ENCODE assay signal across 1 cellular context in the genomic region with DNA sequence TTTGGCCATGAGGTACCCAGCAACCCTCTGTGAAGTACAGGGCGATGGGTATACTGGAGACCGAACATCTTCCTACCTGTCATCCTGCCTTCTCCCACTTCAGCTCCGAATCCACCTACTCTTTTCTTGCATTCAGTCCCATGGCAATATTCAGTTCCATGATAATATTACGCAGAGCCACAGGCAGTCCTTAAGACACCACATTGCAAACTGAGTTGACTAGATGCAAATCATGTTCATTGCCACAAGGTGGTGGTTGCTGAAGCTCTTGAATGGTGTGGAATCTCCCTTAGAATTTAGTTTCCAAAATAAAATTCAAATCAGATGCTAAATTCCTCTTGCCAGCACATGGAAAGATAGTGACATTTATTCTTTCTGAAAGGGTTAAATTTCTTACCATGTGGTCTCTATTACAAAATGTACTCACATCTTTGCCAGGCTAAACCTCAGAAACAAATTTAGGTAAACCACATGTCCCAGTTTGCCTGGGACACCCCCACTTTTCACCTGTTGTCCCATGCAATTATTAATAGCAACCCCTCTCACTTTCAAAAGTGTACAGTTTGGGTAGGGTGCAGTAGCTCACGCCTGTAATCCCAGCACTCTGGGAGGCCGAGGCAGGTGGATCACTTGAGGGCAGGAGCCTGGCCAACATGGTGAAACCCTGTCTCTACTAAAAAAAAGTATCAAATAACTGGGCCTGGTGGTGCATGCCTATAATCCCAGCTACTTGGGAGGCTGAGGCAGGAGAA.
TF ChIP-seq lines count a peak whose summit lies in the region.

No MANE protein-coding gene starts in this region.

TF ChIP-seq in GM23338, 12 proteins besides CTCF, POLR2A, EP300 and RAD21:
- TF ChIP-seq, protein P1, sequence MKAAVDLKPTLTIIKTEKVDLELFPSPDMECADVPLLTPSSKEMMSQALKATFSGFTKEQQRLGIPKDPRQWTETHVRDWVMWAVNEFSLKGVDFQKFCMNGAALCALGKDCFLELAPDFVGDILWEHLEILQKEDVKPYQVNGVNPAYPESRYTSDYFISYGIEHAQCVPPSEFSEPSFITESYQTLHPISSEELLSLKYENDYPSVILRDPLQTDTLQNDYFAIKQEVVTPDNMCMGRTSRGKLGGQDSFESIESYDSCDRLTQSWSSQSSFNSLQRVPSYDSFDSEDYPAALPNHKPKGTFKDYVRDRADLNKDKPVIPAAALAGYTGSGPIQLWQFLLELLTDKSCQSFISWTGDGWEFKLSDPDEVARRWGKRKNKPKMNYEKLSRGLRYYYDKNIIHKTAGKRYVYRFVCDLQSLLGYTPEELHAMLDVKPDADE (IDR thresholded peaks at IDR 0.05): no peak
- TF ChIP-seq, protein P2, sequence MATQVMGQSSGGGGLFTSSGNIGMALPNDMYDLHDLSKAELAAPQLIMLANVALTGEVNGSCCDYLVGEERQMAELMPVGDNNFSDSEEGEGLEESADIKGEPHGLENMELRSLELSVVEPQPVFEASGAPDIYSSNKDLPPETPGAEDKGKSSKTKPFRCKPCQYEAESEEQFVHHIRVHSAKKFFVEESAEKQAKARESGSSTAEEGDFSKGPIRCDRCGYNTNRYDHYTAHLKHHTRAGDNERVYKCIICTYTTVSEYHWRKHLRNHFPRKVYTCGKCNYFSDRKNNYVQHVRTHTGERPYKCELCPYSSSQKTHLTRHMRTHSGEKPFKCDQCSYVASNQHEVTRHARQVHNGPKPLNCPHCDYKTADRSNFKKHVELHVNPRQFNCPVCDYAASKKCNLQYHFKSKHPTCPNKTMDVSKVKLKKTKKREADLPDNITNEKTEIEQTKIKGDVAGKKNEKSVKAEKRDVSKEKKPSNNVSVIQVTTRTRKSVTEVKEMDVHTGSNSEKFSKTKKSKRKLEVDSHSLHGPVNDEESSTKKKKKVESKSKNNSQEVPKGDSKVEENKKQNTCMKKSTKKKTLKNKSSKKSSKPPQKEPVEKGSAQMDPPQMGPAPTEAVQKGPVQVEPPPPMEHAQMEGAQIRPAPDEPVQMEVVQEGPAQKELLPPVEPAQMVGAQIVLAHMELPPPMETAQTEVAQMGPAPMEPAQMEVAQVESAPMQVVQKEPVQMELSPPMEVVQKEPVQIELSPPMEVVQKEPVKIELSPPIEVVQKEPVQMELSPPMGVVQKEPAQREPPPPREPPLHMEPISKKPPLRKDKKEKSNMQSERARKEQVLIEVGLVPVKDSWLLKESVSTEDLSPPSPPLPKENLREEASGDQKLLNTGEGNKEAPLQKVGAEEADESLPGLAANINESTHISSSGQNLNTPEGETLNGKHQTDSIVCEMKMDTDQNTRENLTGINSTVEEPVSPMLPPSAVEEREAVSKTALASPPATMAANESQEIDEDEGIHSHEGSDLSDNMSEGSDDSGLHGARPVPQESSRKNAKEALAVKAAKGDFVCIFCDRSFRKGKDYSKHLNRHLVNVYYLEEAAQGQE (IDR thresholded peaks at IDR 0.05; ENCODE audit: unreplicated experiment): no peak
- TF ChIP-seq, protein P3, sequence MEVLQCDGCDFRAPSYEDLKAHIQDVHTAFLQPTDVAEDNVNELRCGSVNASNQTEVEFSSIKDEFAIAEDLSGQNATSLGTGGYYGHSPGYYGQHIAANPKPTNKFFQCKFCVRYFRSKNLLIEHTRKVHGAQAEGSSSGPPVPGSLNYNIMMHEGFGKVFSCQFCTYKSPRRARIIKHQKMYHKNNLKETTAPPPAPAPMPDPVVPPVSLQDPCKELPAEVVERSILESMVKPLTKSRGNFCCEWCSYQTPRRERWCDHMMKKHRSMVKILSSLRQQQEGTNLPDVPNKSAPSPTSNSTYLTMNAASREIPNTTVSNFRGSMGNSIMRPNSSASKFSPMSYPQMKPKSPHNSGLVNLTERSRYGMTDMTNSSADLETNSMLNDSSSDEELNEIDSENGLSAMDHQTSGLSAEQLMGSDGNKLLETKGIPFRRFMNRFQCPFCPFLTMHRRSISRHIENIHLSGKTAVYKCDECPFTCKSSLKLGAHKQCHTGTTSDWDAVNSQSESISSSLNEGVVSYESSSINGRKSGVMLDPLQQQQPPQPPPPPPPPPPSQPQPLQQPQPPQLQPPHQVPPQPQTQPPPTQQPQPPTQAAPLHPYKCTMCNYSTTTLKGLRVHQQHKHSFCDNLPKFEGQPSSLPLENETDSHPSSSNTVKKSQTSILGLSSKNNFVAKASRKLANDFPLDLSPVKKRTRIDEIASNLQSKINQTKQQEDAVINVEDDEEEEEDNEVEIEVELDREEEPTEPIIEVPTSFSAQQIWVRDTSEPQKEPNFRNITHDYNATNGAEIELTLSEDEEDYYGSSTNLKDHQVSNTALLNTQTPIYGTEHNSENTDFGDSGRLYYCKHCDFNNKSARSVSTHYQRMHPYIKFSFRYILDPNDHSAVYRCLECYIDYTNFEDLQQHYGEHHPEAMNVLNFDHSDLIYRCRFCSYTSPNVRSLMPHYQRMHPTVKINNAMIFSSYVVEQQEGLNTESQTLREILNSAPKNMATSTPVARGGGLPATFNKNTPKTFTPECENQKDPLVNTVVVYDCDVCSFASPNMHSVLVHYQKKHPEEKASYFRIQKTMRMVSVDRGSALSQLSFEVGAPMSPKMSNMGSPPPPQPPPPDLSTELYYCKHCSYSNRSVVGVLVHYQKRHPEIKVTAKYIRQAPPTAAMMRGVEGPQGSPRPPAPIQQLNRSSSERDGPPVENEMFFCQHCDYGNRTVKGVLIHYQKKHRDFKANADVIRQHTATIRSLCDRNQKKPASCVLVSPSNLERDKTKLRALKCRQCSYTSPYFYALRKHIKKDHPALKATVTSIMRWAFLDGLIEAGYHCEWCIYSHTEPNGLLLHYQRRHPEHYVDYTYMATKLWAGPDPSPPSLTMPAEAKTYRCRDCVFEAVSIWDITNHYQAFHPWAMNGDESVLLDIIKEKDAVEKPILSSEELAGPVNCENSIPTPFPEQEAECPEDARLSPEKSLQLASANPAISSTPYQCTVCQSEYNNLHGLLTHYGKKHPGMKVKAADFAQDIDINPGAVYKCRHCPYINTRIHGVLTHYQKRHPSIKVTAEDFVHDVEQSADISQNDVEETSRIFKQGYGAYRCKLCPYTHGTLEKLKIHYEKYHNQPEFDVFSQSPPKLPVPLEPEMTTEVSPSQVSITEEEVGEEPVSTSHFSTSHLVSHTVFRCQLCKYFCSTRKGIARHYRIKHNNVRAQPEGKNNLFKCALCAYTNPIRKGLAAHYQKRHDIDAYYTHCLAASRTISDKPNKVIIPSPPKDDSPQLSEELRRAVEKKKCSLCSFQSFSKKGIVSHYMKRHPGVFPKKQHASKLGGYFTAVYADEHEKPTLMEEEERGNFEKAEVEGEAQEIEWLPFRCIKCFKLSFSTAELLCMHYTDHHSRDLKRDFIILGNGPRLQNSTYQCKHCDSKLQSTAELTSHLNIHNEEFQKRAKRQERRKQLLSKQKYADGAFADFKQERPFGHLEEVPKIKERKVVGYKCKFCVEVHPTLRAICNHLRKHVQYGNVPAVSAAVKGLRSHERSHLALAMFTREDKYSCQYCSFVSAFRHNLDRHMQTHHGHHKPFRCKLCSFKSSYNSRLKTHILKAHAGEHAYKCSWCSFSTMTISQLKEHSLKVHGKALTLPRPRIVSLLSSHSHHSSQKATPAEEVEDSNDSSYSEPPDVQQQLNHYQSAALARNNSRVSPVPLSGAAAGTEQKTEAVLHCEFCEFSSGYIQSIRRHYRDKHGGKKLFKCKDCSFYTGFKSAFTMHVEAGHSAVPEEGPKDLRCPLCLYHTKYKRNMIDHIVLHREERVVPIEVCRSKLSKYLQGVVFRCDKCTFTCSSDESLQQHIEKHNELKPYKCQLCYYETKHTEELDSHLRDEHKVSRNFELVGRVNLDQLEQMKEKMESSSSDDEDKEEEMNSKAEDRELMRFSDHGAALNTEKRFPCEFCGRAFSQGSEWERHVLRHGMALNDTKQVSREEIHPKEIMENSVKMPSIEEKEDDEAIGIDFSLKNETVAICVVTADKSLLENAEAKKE (CRISPR knock-in tag; IDR thresholded peaks at IDR 0.05): no peak
- TF ChIP-seq EZH2phosphoT487 (IDR thresholded peaks at IDR 0.05; ENCODE audit: unreplicated experiment) (no peak), JUNB (IDR thresholded peaks at IDR 0.05; ENCODE audit: unreplicated experiment) (no peak), NANOG (IDR thresholded peaks at IDR 0.05; ENCODE audit: borderline replicate concordance) (no peak), POLR2AphosphoS5 (IDR thresholded peaks at IDR 0.05; ENCODE audit: low read depth) (no peak), CREB1 (CRISPR knock-in tag; IDR thresholded peaks at IDR 0.05; ENCODE audit: low read depth) (no peak), EZH2 (IDR thresholded peaks at IDR 0.05; ENCODE audit: low read depth, unreplicated experiment) (no peak), ZNF331 (CRISPR knock-in tag; IDR thresholded peaks at IDR 0.05; ENCODE audit: low read depth) (no peak), ZNF114 (CRISPR knock-in tag; IDR thresholded peaks at IDR 0.05) (no peak), STAT1 (IDR thresholded peaks at IDR 0.05; ENCODE audit: unreplicated experiment) (no peak)
